ENCODE assay signal across 20 cellular contexts in genomic region chr11:61133145-61133544, GRCh38. TPM values are rescaled to one million over a fixed set of nuclear protein-coding genes. Genes with fewer than 3 reads are reported as not detected.
"Had no signal": no experiment of that assay in that cellular context is flagged by ENCODE, and none has a peak within 500 bp of the region (broad histone marks: within the 10 kb centered on the region; RNA-seq: fewer than 3 reads in every experiment).

No MANE protein-coding gene starts in this region.

- H3K4me3 ChIP-seq: K562, PC-9 had no signal

- H3K4me2 ChIP-seq: PC-9 had no signal

- DNase-seq: activated CD4-positive, alpha-beta memory T cell treated with anti-CD3 and anti-CD28 coated beads for 36 hours; activated CD4-positive, alpha-beta T cell treated with anti-CD3 and anti-CD28 coated beads, Interleukin-2, amount 10 ng/mL, durations not matched to agents 7 days and 5 days; activated CD4-positive, CD25-positive, alpha-beta regulatory T cell; activated effector memory CD4-positive, alpha-beta T cell treated with Interleukin-2 at 50 U/mL for 16 hours; activated naive CD4-positive, alpha-beta T cell; amygdala; Karpas-422; MM.1S; NCI-H1105; NCI-H1436; NCI-H1694 treated with DMSO at 0.1 percent for 48 hours; NCI-H2029 treated with DMSO at 0.1 percent for 48 hours; NCI-H510A treated with DMSO at 0.1 percent for 48 hours; PC-9; SIG-M5; T-helper 2 cell; T1000 had no signal

- FAIRE-seq: astrocyte, K562, TTC549 had no signal

- H3K27ac ChIP-seq: PC-9 had no signal

- ATAC-seq: K562 had no signal

RNA-seq across cellular contexts. Expression of gene CD5, which starts 30.9 kb away (rescaled TPM):
- total RNA-seq: astrocyte, PC-9 had no signal
- polyA plus RNA-seq: K562 had no signal
